Comparison of ENCODE assay signal across 8 cellular contexts in genomic region chr16:71626018-71626857, GRCh38. TPM values are rescaled to one million over a fixed set of nuclear protein-coding genes. Genes with fewer than 3 reads are reported as not detected.
DNase-seq lines count a peak whose midpoint lies in the region; ATAC-seq and TF ChIP-seq lines count a peak whose summit lies in the region.

Gene MARVELD3, plus strand, starts transcription at chr16:71626184. Its CDS starts 46 bp downstream, at chr16:71626230.

- H3K4me3 ChIP-seq in iPS-18a (ENCODE audit: low read length): peak within 1 kb of the TSS; percentile 81
- H3K4me3 ChIP-seq in OCI-LY7 (ENCODE audit: low read depth, low read length, poor library complexity, severe bottlenecking): no peak within 1 kb of the TSS

- no peaks in the 10 kb centered on the region for H3K36me3 ChIP-seq in ES-I3 (ENCODE audit: insufficient read depth, low read length)
- H3K36me3 ChIP-seq in iPS-18a (ENCODE audit: control insufficient read depth, low read depth, low read length): peaks cover 11% of the 10 kb centered on the region
- no peaks in the 10 kb centered on the region for H3K36me3 ChIP-seq in OCI-LY7 (ENCODE audit: insufficient read depth, low read length)

- ATAC-seq in GM18861 (IDR thresholded peaks at IDR 0.05; ENCODE audit: unreplicated experiment): no peak

- no peaks in the 10 kb centered on the region for H3K79me2 ChIP-seq in OCI-LY7 (ENCODE audit: insufficient read depth, low read depth, low read length)

- CTCF ChIA-PET in OCI-LY7 (lab: Charles Lee; ENCODE audit: unreplicated experiment): no interaction called here

- H2AFZ ChIP-seq in OCI-LY7 (ENCODE audit: low read length): no peak within 1 kb of the TSS

- BruUV-seq in OCI-LY7 (replicated peaks; lab: Mats Ljungman, UMichigan): no TSS peak

- DNase-seq in NCI-H2107 treated with DMSO at 0.1 percent for 48 hours (lab: John Stamatoyannopoulos, UW; ENCODE audit: unreplicated experiment): peak; percentile 62
- peak; percentile 35 for DNase-seq in activated naive CD4-positive, alpha-beta T cell treated with anti-CD3 and anti-CD28 coated beads, Interleukin-2, amount 50 U/mL, for 16 hours
- DNase-seq in stimulated activated CD4-positive, alpha-beta T cell treated with anti-CD3 and anti-CD28 coated beads, Interleukin-1b, Interleukin-23, amount 100 ng/mL, for 4 hours (ENCODE audit: low read depth in 2 of 2): peak; percentile 6 to 10
- DNase-seq in glomerular visceral epithelial cell (ENCODE audit: extremely low spot score): no peak
- no peak for DNase-seq in OCI-LY7 (ENCODE audit: low spot score)

- intact Hi-C loops in OCI-LY7 (cut with micrococcal nuclease; ENCODE audit: unreplicated experiment): no loop called here

- H3K4me2 ChIP-seq in OCI-LY7 (ENCODE audit: low read length): no peak within 1 kb of the TSS

- POLR2A ChIA-PET in OCI-LY7 (lab: Charles Lee): no interaction called here

- TF ChIP-seq CTCF in OCI-LY7 (conservative IDR thresholded peaks at IDR 0.05; ENCODE audit: low read length): no peak

- H3K9me3 ChIP-seq in ES-I3 (ENCODE audit: control insufficient read depth, insufficient read depth, low read length): no peaks in the 10 kb centered on the region
- no peaks in the 10 kb centered on the region for H3K9me3 ChIP-seq in iPS-18a (ENCODE audit: control insufficient read depth, low read depth, low read length)
- no peaks in the 10 kb centered on the region for H3K9me3 ChIP-seq in OCI-LY7 (ENCODE audit: low read length)

- H3K9ac ChIP-seq in ES-I3 (ENCODE audit: low read depth, low read length): peak within 1 kb of the TSS; percentile 94
- H3K9ac ChIP-seq in iPS-18a (ENCODE audit: low read length): peak within 1 kb of the TSS; percentile 78

- H3K9me2 ChIP-seq in OCI-LY7 (ENCODE audit: insufficient read depth, low read length): no peaks in the 10 kb centered on the region

- H4K20me1 ChIP-seq in OCI-LY7 (ENCODE audit: insufficient read depth, low read length): no peaks in the 10 kb centered on the region

- H3K4me1 ChIP-seq in ES-I3 (ENCODE audit: insufficient read depth, low read length): peaks cover 7% of the 10 kb centered on the region
- H3K4me1 ChIP-seq in iPS-18a (ENCODE audit: control insufficient read depth, low read depth, low read length): peaks cover 10% of the 10 kb centered on the region
- no peaks in the 10 kb centered on the region for H3K4me1 ChIP-seq in OCI-LY7 (ENCODE audit: insufficient read depth, low read length, poor library complexity, severe bottlenecking)

- peaks cover 10% of the 10 kb centered on the region for H3K27me3 ChIP-seq in iPS-18a (ENCODE audit: control insufficient read depth, insufficient read depth, low read length)

- H3K27ac ChIP-seq in iPS-18a (ENCODE audit: low read length) (no peak within 1 kb of the TSS), OCI-LY7 (ENCODE audit: low read depth, low read length, poor library complexity, severe bottlenecking) (no peak within 1 kb of the TSS)

RNA-seq across cellular contexts. Expression of gene MARVELD3, which starts in this region (rescaled TPM):
- not detected in 2 replicates for total RNA-seq in OCI-LY7 (2014; rRNA removed; shearing (Covaris generic))
- not detected in 2 replicates for total RNA-seq in OCI-LY7 (2022)

Comparison
In these comparisons a context has a peak if more than half of its experiments do, and no peak if none do; other contexts are left out.
1. DNase-seq: peak in NCI-H2107 treated with DMSO at 0.1 percent for 48 hours (single experiment), activated naive CD4-positive, alpha-beta T cell treated with anti-CD3 and anti-CD28 coated beads, Interleukin-2, amount 50 U/mL, for 16 hours (single experiment) and stimulated activated CD4-positive, alpha-beta T cell treated with anti-CD3 and anti-CD28 coated beads, Interleukin-1b, Interleukin-23, amount 100 ng/mL, for 4 hours (2 of 2); none in glomerular visceral epithelial cell (single experiment) and OCI-LY7 (single experiment).